Comparison of ENCODE assay signal across 16 cellular contexts in genomic region chr5:1735320-1735970, GRCh38.
DNase-seq lines count a peak whose midpoint lies in the region; ATAC-seq and TF ChIP-seq lines count a peak whose summit lies in the region.
"Had no signal": no experiment of that assay in that cellular context is flagged by ENCODE, and none has a peak within 500 bp of the region (broad histone marks: within the 10 kb centered on the region; RNA-seq: fewer than 3 reads in every experiment).

No MANE protein-coding gene starts in this region.

- no peaks in the 10 kb centered on the region for H3K27me3 ChIP-seq in osteoblast (ENCODE audit: insufficient read depth, low read length)
- no peaks in the 10 kb centered on the region for H3K27me3 ChIP-seq in Caco-2 (replicated peaks; ENCODE audit: control insufficient read depth, insufficient read depth, low read length)

- no peaks in the 10 kb centered on the region for H3K36me3 Mint-ChIP-seq in activated CD8-positive, alpha-beta T cell treated with anti-CD3 and anti-CD28 coated beads, Interleukin-2, amount 10 ng/mL, durations not matched to agents 7 days and 5 days (ENCODE audit: low read depth)
- no peaks in the 10 kb centered on the region for H3K36me3 Mint-ChIP-seq in activated CD8-positive, alpha-beta T cell treated with anti-CD3 and anti-CD28 coated beads for 36 hours (ENCODE audit: low read depth)
- no peaks in the 10 kb centered on the region for H3K36me3 Mint-ChIP-seq in Caco-2 (ENCODE audit: insufficient read depth, unreplicated experiment)

- no peak overlapping the region for H2AFZ ChIP-seq in osteoblast (ENCODE audit: low read length)
- H2AFZ ChIP-seq: GM23248 had no signal

- no peak overlapping the region for H3K4me3 Mint-ChIP-seq in activated CD8-positive, alpha-beta T cell treated with anti-CD3 and anti-CD28 coated beads, Interleukin-2, amount 10 ng/mL, durations not matched to agents 7 days and 5 days
- H3K4me3 Mint-ChIP-seq in activated CD8-positive, alpha-beta T cell treated with anti-CD3 and anti-CD28 coated beads for 36 hours, result no peak overlapping the region
- no peak overlapping the region for H3K4me3 Mint-ChIP-seq in Caco-2 (ENCODE audit: unreplicated experiment)

- H3K36me3 ChIP-seq in osteoblast (ENCODE audit: insufficient read depth, low read length) (no peaks in the 10 kb centered on the region), Caco-2 (ENCODE audit: control insufficient read depth, insufficient read depth, low read length) (no peaks in the 10 kb centered on the region)

- H4K20me1 ChIP-seq in osteoblast (ENCODE audit: insufficient read depth, low read length), result no peaks in the 10 kb centered on the region

- no TSS peak for BruUV-seq in Caco-2 (replicated peaks; lab: Mats Ljungman, UMichigan)

- no peaks in the 10 kb centered on the region for H3K79me2 ChIP-seq in osteoblast (ENCODE audit: insufficient read depth, low read length)

- CTCF ChIA-PET in activated CD8-positive, alpha-beta T cell treated with anti-CD3 and anti-CD28 coated beads, Interleukin-2, amount 10 ng/mL, durations not matched to agents 7 days and 5 days (lab: Charles Lee), result interaction anchor here (1.1 kb wide), 1 partner anchor 44 kb away, joined by 3 read pairs; no protein-coding TSS in a partner anchor
- CTCF ChIA-PET in activated CD8-positive, alpha-beta T cell treated with anti-CD3 and anti-CD28 coated beads for 36 hours (lab: Charles Lee), result interaction anchor here (0.7 to 1.7 kb wide), 4 partner anchors 42 to 304 kb away, joined by 3 to 4 read pairs (median 3); no protein-coding TSS in a partner anchor
- CTCF ChIA-PET in Caco-2 (lab: Charles Lee), result no interaction called here

- H3K9me3 ChIP-seq in osteoblast (ENCODE audit: low read depth, low read length) (no peaks in the 10 kb centered on the region), Caco-2 (peaks cover 11% of the 10 kb centered on the region; the same call in 1 of the 2 replicates)

- peaks cover under 1% of the 10 kb centered on the region for H3K9me3 Mint-ChIP-seq in activated CD8-positive, alpha-beta T cell treated with anti-CD3 and anti-CD28 coated beads, Interleukin-2, amount 10 ng/mL, durations not matched to agents 7 days and 5 days (ENCODE audit: insufficient read depth)
- H3K9me3 Mint-ChIP-seq in activated CD8-positive, alpha-beta T cell treated with anti-CD3 and anti-CD28 coated beads for 36 hours, result peaks cover 2% of the 10 kb centered on the region
- peaks cover 24% of the 10 kb centered on the region for H3K9me3 Mint-ChIP-seq in Caco-2 (ENCODE audit: unreplicated experiment)

- no peak overlapping the region for H3K27ac Mint-ChIP-seq in activated CD8-positive, alpha-beta T cell treated with anti-CD3 and anti-CD28 coated beads, Interleukin-2, amount 10 ng/mL, durations not matched to agents 7 days and 5 days
- no peak overlapping the region for H3K27ac Mint-ChIP-seq in activated CD8-positive, alpha-beta T cell treated with anti-CD3 and anti-CD28 coated beads for 36 hours
- no peak overlapping the region for H3K27ac Mint-ChIP-seq in Caco-2 (ENCODE audit: unreplicated experiment)

- peaks cover 10% of the 10 kb centered on the region for H3K27me3 Mint-ChIP-seq in activated CD8-positive, alpha-beta T cell treated with anti-CD3 and anti-CD28 coated beads, Interleukin-2, amount 10 ng/mL, durations not matched to agents 7 days and 5 days (ENCODE audit: low read depth)
- peaks cover 2% of the 10 kb centered on the region for H3K27me3 Mint-ChIP-seq in activated CD8-positive, alpha-beta T cell treated with anti-CD3 and anti-CD28 coated beads for 36 hours
- H3K27me3 Mint-ChIP-seq in Caco-2 (ENCODE audit: insufficient read depth, unreplicated experiment), result peaks cover 9% of the 10 kb centered on the region

- H3K4me2 ChIP-seq in osteoblast (ENCODE audit: insufficient read depth, low read length), result no peak overlapping the region

- no peaks in the 10 kb centered on the region for H3K4me1 Mint-ChIP-seq in activated CD8-positive, alpha-beta T cell treated with anti-CD3 and anti-CD28 coated beads, Interleukin-2, amount 10 ng/mL, durations not matched to agents 7 days and 5 days (ENCODE audit: low read depth)
- H3K4me1 Mint-ChIP-seq in activated CD8-positive, alpha-beta T cell treated with anti-CD3 and anti-CD28 coated beads for 36 hours (ENCODE audit: low read depth), result no peaks in the 10 kb centered on the region
- no peaks in the 10 kb centered on the region for H3K4me1 Mint-ChIP-seq in Caco-2 (ENCODE audit: low read depth, unreplicated experiment)

- intact Hi-C loops in activated CD8-positive, alpha-beta T cell treated with anti-CD3 and anti-CD28 coated beads for 36 hours (cut with micrococcal nuclease), result loop anchor here (10.0 kb wide), 1 partner anchor 279 kb away; no protein-coding TSS in a partner anchor
- intact Hi-C loops in Caco-2 (cut with micrococcal nuclease; ENCODE audit: unreplicated experiment), result no loop called here

- ATAC-seq in activated CD8-positive, alpha-beta T cell treated with anti-CD3 and anti-CD28 coated beads, Interleukin-2, amount 10 ng/mL, durations not matched to agents 7 days and 5 days, result no peak
- ATAC-seq in activated CD8-positive, alpha-beta T cell treated with anti-CD3 and anti-CD28 coated beads for 36 hours, result no peak
- no peak for ATAC-seq in HG03108 (IDR thresholded peaks at IDR 0.05; ENCODE audit: unreplicated experiment)
- ATAC-seq: GM12878, K562, PC-3 had no signal

- POLR2A ChIA-PET in activated CD8-positive, alpha-beta T cell treated with anti-CD3 and anti-CD28 coated beads, Interleukin-2, amount 10 ng/mL, durations not matched to agents 7 days and 5 days (lab: Charles Lee), result interaction anchor here (1.4 kb wide), 1 partner anchor 65 kb away, joined by 3 read pairs; the partner anchor contains the start of gene MRPL36
- POLR2A ChIA-PET in activated CD8-positive, alpha-beta T cell treated with anti-CD3 and anti-CD28 coated beads for 36 hours (lab: Charles Lee), result interaction anchor here (1.0 kb wide), 1 partner anchor 58 kb away, joined by 3 read pairs; no protein-coding TSS in a partner anchor
- POLR2A ChIA-PET in Caco-2 (lab: Charles Lee), result no interaction called here

- peak; percentile 15 for DNase-seq in activated CD8-positive, alpha-beta T cell treated with anti-CD3 and anti-CD28 coated beads, Interleukin-2, amount 10 ng/mL, durations not matched to agents 7 days and 5 days
- no peak for DNase-seq in activated CD8-positive, alpha-beta T cell treated with anti-CD3 and anti-CD28 coated beads for 36 hours
- peak; percentile 9 for DNase-seq in D341Med (ENCODE audit: low spot score)
- DNase-seq in coronary artery (ENCODE audit: low spot score), result peak; percentile 67
- DNase-seq in osteoblast (ENCODE audit: insufficient read length, low spot score, missing footprints), result peak; percentile 44
- no peak for DNase-seq in Caco-2
- no peak for DNase-seq in iPS-NIHi7 (ENCODE audit: extremely low spot score)
- DNase-seq: C1 segment of cervical spinal cord, GM23248, NCI-H146, NCI-H2081 treated with DMSO at 0.1 percent for 48 hours, NCI-H526, PC-3 had no signal

- H3K27ac ChIP-seq in coronary artery (no peak overlapping the region), osteoblast (ENCODE audit: low read depth, low read length) (no peak overlapping the region)
- H3K27ac ChIP-seq: GM23248 had no signal

- TF ChIP-seq CTCF in activated CD8-positive, alpha-beta T cell treated with anti-CD3 and anti-CD28 coated beads for 36 hours (IDR thresholded peaks at IDR 0.05), result no peak
- TF ChIP-seq CTCF in coronary artery (IDR thresholded peaks at IDR 0.05) (no peak), osteoblast (IDR thresholded peaks at IDR 0.05; ENCODE audit: extremely low read depth, low read depth, low read length) (no peak), Caco-2 (IDR thresholded peaks at IDR 0.05; ENCODE audit: insufficient read depth in 1 of 2, low read depth in 1 of 2, low read length in 1 of 2, severe bottlenecking in 1 of 2, unreplicated experiment in 1 of 2) (no peak)

- H3K4me1 ChIP-seq in osteoblast (ENCODE audit: insufficient read depth, low read length) (no peaks in the 10 kb centered on the region), Caco-2 (no peaks in the 10 kb centered on the region)

- H3K4me3 ChIP-seq in coronary artery (no peak overlapping the region), osteoblast (ENCODE audit: insufficient read depth, low read length) (no peak overlapping the region), Caco-2 (ENCODE audit: low read depth, low read length) (no peak overlapping the region)
- H3K4me3 ChIP-seq: GM12878, GM23248, K562 had no signal

Comparison
In these comparisons a context has a peak if more than half of its experiments do, and no peak if none do; other contexts are left out.
1. DNase-seq: peak in activated CD8-positive, alpha-beta T cell treated with anti-CD3 and anti-CD28 coated beads, Interleukin-2, amount 10 ng/mL, durations not matched to agents 7 days and 5 days (single experiment), D341Med (single experiment), coronary artery (single experiment) and osteoblast (single experiment); none in activated CD8-positive, alpha-beta T cell treated with anti-CD3 and anti-CD28 coated beads for 36 hours (single experiment), Caco-2 (0 of 2) and iPS-NIHi7 (single experiment).